ENCODE assay signal across 8 cellular contexts in genomic region chr5:124453221-124454032, GRCh38.
A peak's percentile ranks its signal among the peaks of the same experiment; 100 is the strongest.
DNase-seq lines count a peak whose midpoint lies in the region; ATAC-seq, FAIRE-seq and TF ChIP-seq lines count a peak whose summit lies in the region.

No MANE protein-coding gene starts in this region.

- H3K9me3 ChIP-seq in OCI-LY3 (ENCODE audit: insufficient read depth, low read length) (no peaks in the 10 kb centered on the region), mesenchymal stem cell (ENCODE audit: control insufficient read depth, low read length) (peaks cover 13% of the 10 kb centered on the region), pancreas (no peaks in the 10 kb centered on the region)

- no peaks in the 10 kb centered on the region for H4K20me1 ChIP-seq in OCI-LY3 (ENCODE audit: insufficient read depth, low read length)

- no peak overlapping the region for H2AK5ac ChIP-seq in mesenchymal stem cell (ENCODE audit: low read length, severe bottlenecking)

- no peak overlapping the region for H4K8ac ChIP-seq in mesenchymal stem cell (ENCODE audit: low read length)

- no peak overlapping the region for H3K23ac ChIP-seq in mesenchymal stem cell (ENCODE audit: low read length in 2 of 2)

- no peak overlapping the region for H3K18ac ChIP-seq in mesenchymal stem cell (ENCODE audit: low read depth in 1 of 2, low read length in 2 of 2)

- no peaks in the 10 kb centered on the region for H3K79me2 ChIP-seq in OCI-LY3 (ENCODE audit: low read length)

- H3K9ac ChIP-seq in OCI-LY3 (ENCODE audit: low read length), result peak overlapping the region; percentile 71
- no peak overlapping the region for H3K9ac ChIP-seq in mesenchymal stem cell (ENCODE audit: low read length)

- H3K4ac ChIP-seq in mesenchymal stem cell (ENCODE audit: low read depth in 1 of 2, low read length in 2 of 2), result no peak overlapping the region

- intact Hi-C loops in pancreas (cut with DNase I), result no loop called here
- intact Hi-C loops in Right ventricle myocardium superior (cut with DNase I), result no loop called here
- intact Hi-C loops in left ventricle myocardium superior (cut with micrococcal nuclease), result no loop called here

- H4K91ac ChIP-seq in mesenchymal stem cell (ENCODE audit: low read length), result no peak overlapping the region

- H3K4me3 ChIP-seq in OCI-LY3 (ENCODE audit: low read length) (peak overlapping the region; percentile 65), mesenchymal stem cell (ENCODE audit: insufficient read depth in 1 of 2, low read depth in 1 of 2, low read length in 2 of 2) (no peak overlapping the region), pancreas (no peak overlapping the region)

- no peak overlapping the region for H2BK15ac ChIP-seq in mesenchymal stem cell (ENCODE audit: low read depth, poor library complexity, severe bottlenecking)

- H3K27me3 ChIP-seq in OCI-LY3 (ENCODE audit: low read depth, low read length) (no peaks in the 10 kb centered on the region), mesenchymal stem cell (ENCODE audit: control insufficient read depth in 1 of 2, insufficient read depth in 1 of 2, low read length in 2 of 2) (peaks cover 0 to 5% of the 10 kb centered on the region in 2 experiments), pancreas (no peaks in the 10 kb centered on the region)

- no peak for FAIRE-seq in pancreas (lab: Jason Lieb, UNC)

- H2BK12ac ChIP-seq in mesenchymal stem cell (ENCODE audit: low read length in 2 of 2), result no peak overlapping the region

- TF ChIP-seq CTCF in OCI-LY3 (IDR thresholded peaks at IDR 0.05; ENCODE audit: low read depth, low read length) (no peak; the same call in 1 of the 2 replicates), pancreas (IDR thresholded peaks at IDR 0.05) (no peak)

- ATAC-seq in GM18870 (IDR thresholded peaks at IDR 0.05; ENCODE audit: unreplicated experiment) (peak; percentile 96), HG02678 (IDR thresholded peaks at IDR 0.05; ENCODE audit: unreplicated experiment) (peak; percentile 95), pancreas (no peak), Right ventricle myocardium superior (ENCODE audit: poor library complexity) (no peak), left ventricle myocardium superior (no peak)

- no peak overlapping the region for H2AFZ ChIP-seq in OCI-LY3 (ENCODE audit: low read depth, low read length)
- no peak overlapping the region for H2AFZ ChIP-seq in mesenchymal stem cell (ENCODE audit: low read depth, low read length)

- H2BK120ac ChIP-seq in mesenchymal stem cell (ENCODE audit: low read depth, low read length), result no peak overlapping the region

- DNase-seq in mesenchymal stem cell, result peak; percentile 65
- DNase-seq in pancreas, result no peak
- DNase-seq in Right ventricle myocardium superior, result no peak
- DNase-seq in amygdala (lab: John Stamatoyannopoulos, UW), result no peak
- DNase-seq in left ventricle myocardium superior, result no peak

- H3K4me1 ChIP-seq in OCI-LY3 (ENCODE audit: low read length), result peaks cover 37% of the 10 kb centered on the region
- no peaks in the 10 kb centered on the region for H3K4me1 ChIP-seq in mesenchymal stem cell (ENCODE audit: control insufficient read depth, insufficient read depth, low read depth, low read length)
- H3K4me1 ChIP-seq in pancreas, result no peaks in the 10 kb centered on the region

- H3K36me3 ChIP-seq in OCI-LY3 (replicated peaks; ENCODE audit: low read depth, low read length) (no peaks in the 10 kb centered on the region), mesenchymal stem cell (ENCODE audit: control insufficient read depth in 1 of 2, insufficient read depth in 2 of 2, low read depth in 1 of 2, low read length in 2 of 2) (no peaks in the 10 kb centered on the region), pancreas (no peaks in the 10 kb centered on the region)

- H3K27ac ChIP-seq in OCI-LY3 (ENCODE audit: low read length) (peak overlapping the region; percentile 91), mesenchymal stem cell (ENCODE audit: low read length, poor library complexity, severe bottlenecking) (peak overlapping the region; percentile 16), pancreas (no peak overlapping the region)

- no peak overlapping the region for H2BK5ac ChIP-seq in mesenchymal stem cell (ENCODE audit: low read depth, low read length, poor library complexity, severe bottlenecking)

- no peaks in the 10 kb centered on the region for H3K79me1 ChIP-seq in mesenchymal stem cell (replicated peaks; ENCODE audit: low read length, poor library complexity, severe bottlenecking)

- 93% methylated on average over 2 of the region's 5 CpGs for WGBS in mesenchymal stem cell
- WGBS in pancreas, 2 donors, result 65 to 92% methylated on average over 5 of the region's 5 CpGs

- H3K4me2 ChIP-seq in OCI-LY3 (ENCODE audit: low read length), result peak overlapping the region; percentile 86
- H3K4me2 ChIP-seq in mesenchymal stem cell (ENCODE audit: low read length, poor library complexity, severe bottlenecking), result no peak overlapping the region

- H3K14ac ChIP-seq in mesenchymal stem cell (ENCODE audit: low read length in 2 of 2), result no peak overlapping the region

Comparison
In these comparisons a context has a peak if more than half of its experiments do, and no peak if none do; other contexts are left out.
1. ATAC-seq: peak in GM18870 (single experiment) and HG02678 (single experiment); none in pancreas (0 of 4), Right ventricle myocardium superior (single experiment) and left ventricle myocardium superior (single experiment).
2. H3K27ac ChIP-seq: peak in OCI-LY3 (single experiment) and mesenchymal stem cell (single experiment); none in pancreas (0 of 4).